ENCODE assay signal across 1 cellular context in the genomic region with DNA sequence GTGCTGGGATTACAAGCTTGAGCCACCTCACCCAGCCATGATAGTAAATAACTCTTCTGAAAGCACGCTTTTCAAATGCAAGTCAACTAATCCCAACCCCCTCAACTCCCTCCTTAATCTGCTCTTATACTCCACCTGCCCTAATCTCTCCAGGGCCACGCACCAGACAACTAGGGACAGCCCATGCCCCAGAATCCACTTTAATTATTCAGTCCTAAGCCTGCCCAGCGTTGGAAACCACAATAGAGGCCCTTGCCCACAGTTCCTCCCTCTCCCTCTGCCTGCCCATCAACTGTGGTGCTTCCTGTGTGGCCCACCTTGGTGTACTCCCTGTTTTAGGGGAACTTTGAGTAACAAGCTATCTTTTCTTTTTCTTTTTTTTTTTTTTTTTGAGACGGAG.
TF ChIP-seq lines count a peak whose summit lies in the region.

No MANE protein-coding gene starts in this region.

TF ChIP-seq in GM12878, 131 proteins besides CTCF, POLR2A, EP300 and RAD21:
- TF ChIP-seq RUNX3 (IDR thresholded peaks at IDR 0.05; ENCODE audit: low read length) (peak; percentile 13; the same call in 1 of the 2 replicates), PKNOX1 (IDR thresholded peaks at IDR 0.05) (peak; percentile 67), RBBP5 (conservative IDR thresholded peaks at IDR 0.05) (no peak)
